In the genomic region with DNA sequence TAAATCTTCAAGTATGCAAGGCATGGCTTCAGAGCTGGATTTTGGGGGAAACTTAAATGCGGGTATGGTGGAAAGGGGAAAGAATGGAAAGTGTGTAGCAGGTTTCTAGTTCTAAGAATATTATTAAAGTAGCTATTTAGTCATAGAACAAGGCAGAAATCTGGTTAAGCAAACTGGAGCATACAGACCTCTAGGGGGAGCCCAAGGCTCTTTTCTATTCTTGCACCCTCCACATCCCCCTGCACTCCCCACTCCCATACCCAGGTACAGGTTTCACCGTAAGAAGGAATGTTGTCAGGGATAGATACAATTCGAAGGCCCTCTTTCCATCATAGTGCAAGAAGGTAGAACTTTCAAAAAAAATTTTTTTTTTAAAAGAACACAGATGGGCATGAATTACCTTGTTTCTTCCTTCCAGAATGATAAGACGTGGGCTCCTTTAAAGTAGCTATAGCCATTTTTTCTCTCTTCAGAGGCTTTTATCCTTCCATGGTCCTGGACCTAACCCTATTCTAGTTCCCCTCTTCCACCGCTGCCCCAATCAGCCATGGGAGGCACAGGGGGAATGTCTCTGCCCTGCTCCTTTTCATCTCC, we compare ENCODE assay signal across 8 cellular contexts. TPM values are rescaled to one million over a fixed set of nuclear protein-coding genes. Genes with fewer than 3 reads are reported as not detected.
DNase-seq lines count a peak whose midpoint lies in the region; ATAC-seq and TF ChIP-seq lines count a peak whose summit lies in the region.

No MANE protein-coding gene starts in this region.

- H3K4me1 Mint-ChIP-seq in activated CD4-positive, alpha-beta T cell treated with anti-CD3 and anti-CD28 coated beads, Interleukin-2, amount 10 ng/mL, durations not matched to agents 24 days and 14 days: no peaks in the 10 kb centered on the region
- H3K4me1 Mint-ChIP-seq in GM23338 (peaks cover 2% of the 10 kb centered on the region; the same call in 1 of the 3 replicates), glutamatergic neuron (ENCODE audit: low read depth, unreplicated experiment) (no peaks in the 10 kb centered on the region)

- in situ Hi-C loops in SK-MEL-5 (cut with HindIII; ENCODE audit: low pct_unique_long_range_greater_than_20kb, low sequenced_read_pairs) (no loop called here), transverse colon (cut with MboI; ENCODE audit: low pct_ligation_motif_present in 1 of 4, low pct_unique_long_range_greater_than_20kb in 1 of 4, low sequenced_read_pairs in 3 of 4) (no loop called here)

- H2AFZ ChIP-seq in GM23338 (no peak overlapping the region), Loucy (ENCODE audit: low read length) (no peak overlapping the region)

- H3K4me3 ChIP-seq in GM23338 (no peak overlapping the region), Loucy (ENCODE audit: low read length, poor library complexity, severe bottlenecking) (no peak overlapping the region), transverse colon (no peak overlapping the region)

- peak; percentile 99 for ATAC-seq in GM23338

- H3K4me2 ChIP-seq in GM23338 (no peak overlapping the region), Loucy (ENCODE audit: low read depth, low read length, poor library complexity, severe bottlenecking) (no peak overlapping the region)

- H3K36me3 ChIP-seq in GM23338 (ENCODE audit: insufficient read depth): no peaks in the 10 kb centered on the region
- no peaks in the 10 kb centered on the region for H3K36me3 ChIP-seq in Loucy (ENCODE audit: insufficient read depth, low read length)
- no peaks in the 10 kb centered on the region for H3K36me3 ChIP-seq in transverse colon

- H3K9me2 ChIP-seq in GM23338 (ENCODE audit: insufficient read depth) (no peaks in the 10 kb centered on the region), Loucy (replicated peaks; ENCODE audit: low read depth, low read length) (no peaks in the 10 kb centered on the region)

- intact Hi-C loops in activated CD4-positive, alpha-beta T cell treated with anti-CD3 and anti-CD28 coated beads, Interleukin-2, amount 10 ng/mL, durations not matched to agents 24 days and 14 days (cut with micrococcal nuclease): loop anchor here (10.0 kb wide), 1 partner anchor 255 kb away; no protein-coding TSS in a partner anchor
- intact Hi-C loops in transverse colon (cut with DNase I; ENCODE audit: low total_unique reads): no loop called here

- H3K27me3 ChIP-seq in GM23338 (ENCODE audit: insufficient read depth) (no peaks in the 10 kb centered on the region), Loucy (ENCODE audit: insufficient read depth, low read length, poor library complexity, severe bottlenecking) (no peaks in the 10 kb centered on the region), transverse colon (peaks cover 2% of the 10 kb centered on the region)

- H3K9me3 ChIP-seq in Loucy (ENCODE audit: insufficient read depth, low read depth, low read length) (no peaks in the 10 kb centered on the region), transverse colon (no peaks in the 10 kb centered on the region)

- TF ChIP-seq EP300 in transverse colon (IDR thresholded peaks at IDR 0.05; ENCODE audit: low read depth): no peak

- H3K36me3 Mint-ChIP-seq in activated CD4-positive, alpha-beta T cell treated with anti-CD3 and anti-CD28 coated beads, Interleukin-2, amount 10 ng/mL, durations not matched to agents 24 days and 14 days (ENCODE audit: low read depth): no peaks in the 10 kb centered on the region
- no peaks in the 10 kb centered on the region for H3K36me3 Mint-ChIP-seq in GM23338 (ENCODE audit: low read depth)
- H3K36me3 Mint-ChIP-seq in glutamatergic neuron (ENCODE audit: unreplicated experiment): no peaks in the 10 kb centered on the region

- H3F3A ChIP-seq in GM23338 (replicated peaks; ENCODE audit: low read depth) (no peaks in the 10 kb centered on the region), Loucy (ENCODE audit: low read depth) (no peaks in the 10 kb centered on the region)

- no peak overlapping the region for H3K9ac ChIP-seq in Loucy (ENCODE audit: low read depth, low read length, poor library complexity, severe bottlenecking)

- H3K9me3 Mint-ChIP-seq in activated CD4-positive, alpha-beta T cell treated with anti-CD3 and anti-CD28 coated beads, Interleukin-2, amount 10 ng/mL, durations not matched to agents 24 days and 14 days: no peaks in the 10 kb centered on the region
- H3K9me3 Mint-ChIP-seq in GM23338 (no peaks in the 10 kb centered on the region), glutamatergic neuron (ENCODE audit: unreplicated experiment) (no peaks in the 10 kb centered on the region)

- WGBS in transverse colon (ENCODE audit: low coverage in 1 of 2), 2 donors: 54 to 67% methylated on average over 4 to 5 of the region's 5 CpGs

- peaks cover 12% of the 10 kb centered on the region for H3K27me3 Mint-ChIP-seq in activated CD4-positive, alpha-beta T cell treated with anti-CD3 and anti-CD28 coated beads, Interleukin-2, amount 10 ng/mL, durations not matched to agents 24 days and 14 days
- H3K27me3 Mint-ChIP-seq in GM23338 (ENCODE audit: insufficient read depth, low read depth, poor library complexity) (no peaks in the 10 kb centered on the region), glutamatergic neuron (ENCODE audit: unreplicated experiment) (peaks cover 2% of the 10 kb centered on the region)

- H3K27ac ChIP-seq in GM23338 (ENCODE audit: low read depth): no peak overlapping the region
- no peak overlapping the region for H3K27ac ChIP-seq in transverse colon

- no peaks in the 10 kb centered on the region for H3K79me2 ChIP-seq in GM23338 (replicated peaks; ENCODE audit: insufficient read depth)
- H3K79me2 ChIP-seq in Loucy (ENCODE audit: insufficient read depth, low read length): no peaks in the 10 kb centered on the region

- H3K27ac Mint-ChIP-seq in activated CD4-positive, alpha-beta T cell treated with anti-CD3 and anti-CD28 coated beads, Interleukin-2, amount 10 ng/mL, durations not matched to agents 24 days and 14 days: no peak overlapping the region
- H3K27ac Mint-ChIP-seq in GM23338: no peak overlapping the region
- no peak overlapping the region for H3K27ac Mint-ChIP-seq in glutamatergic neuron (ENCODE audit: unreplicated experiment)

- no peaks in the 10 kb centered on the region for H3K4me1 ChIP-seq in GM23338 (ENCODE audit: insufficient read depth)
- no peaks in the 10 kb centered on the region for H3K4me1 ChIP-seq in Loucy (ENCODE audit: insufficient read depth, low read length, poor library complexity, severe bottlenecking)
- H3K4me1 ChIP-seq in transverse colon: no peaks in the 10 kb centered on the region

- TF ChIP-seq POLR2A in transverse colon (IDR thresholded peaks at IDR 0.05): no peak

- DNase-seq in activated CD4-positive, alpha-beta T cell treated with anti-CD3 and anti-CD28 coated beads for 48 hours: peak; percentile 14
- no peak for DNase-seq in activated CD4-positive, alpha-beta T cell treated with anti-CD3 and anti-CD28 coated beads, Interleukin-2, amount 10 ng/mL, durations not matched to agents 24 days and 14 days
- DNase-seq in GM23338 (ENCODE audit: low spot score): peak; percentile 85
- DNase-seq in SK-MEL-5 (ENCODE audit: low read depth, low spot score): peak; percentile 78
- peak; percentile 16 for DNase-seq in glutamatergic neuron
- DNase-seq in transverse colon: no peak
- DNase-seq in activated CD8-positive, alpha-beta memory T cell treated with anti-CD3 and anti-CD28 coated beads, Interleukin-2, amount 50 U/mL, for 4 hours: no peak

- peak; percentile 73 to 77 for TF ChIP-seq CTCF in GM23338 (conservative IDR thresholded peaks at IDR 0.05; ENCODE audit: low read depth in 2 of 2)
- TF ChIP-seq CTCF in Loucy (conservative IDR thresholded peaks at IDR 0.05; ENCODE audit: low read length): peak; percentile 77
- peak; percentile 73 for TF ChIP-seq CTCF in glutamatergic neuron (IDR thresholded peaks at IDR 0.05; ENCODE audit: partially characterized antibody, unreplicated experiment)
- peak; percentile 17 to 54 (median 40) for TF ChIP-seq CTCF in transverse colon (IDR thresholded peaks at IDR 0.05)

- H4K20me1 ChIP-seq in GM23338 (replicated peaks; ENCODE audit: insufficient read depth) (no peaks in the 10 kb centered on the region), Loucy (ENCODE audit: insufficient read depth, low read length, poor library complexity, severe bottlenecking) (no peaks in the 10 kb centered on the region)

- no peak overlapping the region for H3K4me3 Mint-ChIP-seq in activated CD4-positive, alpha-beta T cell treated with anti-CD3 and anti-CD28 coated beads, Interleukin-2, amount 10 ng/mL, durations not matched to agents 24 days and 14 days
- no peak overlapping the region for H3K4me3 Mint-ChIP-seq in GM23338
- H3K4me3 Mint-ChIP-seq in glutamatergic neuron (ENCODE audit: unreplicated experiment): no peak overlapping the region

TF ChIP-seq in GM23338, 12 proteins besides CTCF, POLR2A, EP300 and RAD21 (continues in another document):
- no peak for TF ChIP-seq CREB1 (CRISPR knock-in tag; IDR thresholded peaks at IDR 0.05; ENCODE audit: low read depth)
- no peak for TF ChIP-seq ZNF331 (CRISPR knock-in tag; IDR thresholded peaks at IDR 0.05; ENCODE audit: low read depth)

RNA-seq across cellular contexts. Expression of gene SMIM30, which starts 41.5 kb away (rescaled TPM):
- 35.0 and 37.7 TPM in 2 replicates for total RNA-seq in activated CD4-positive, alpha-beta T cell treated with anti-CD3 and anti-CD28 coated beads, Interleukin-2, amount 10 ng/mL, durations not matched to agents 24 days and 14 days
- total RNA-seq in GM23338 (2014; rRNA removed; shearing (Covaris generic)): 40.6 and 68.4 TPM in 2 replicates
- polyA plus RNA-seq in GM23338 (2016; fragmentation: Nextera tagmentation; extraction: Ambion mirVana): 148 and 150 TPM in 2 replicates
- 234 and 248 TPM in 2 replicates for total RNA-seq in SK-MEL-5 (2014; rRNA removed; shearing (Covaris generic))
- polyA plus RNA-seq in SK-MEL-5 (2015; cell fraction: cytosol; rRNA removed): 102 and 114 TPM in 2 replicates
- 60.3 and 74.5 TPM in 2 replicates for polyA plus RNA-seq in SK-MEL-5 (2015; cell fraction: nucleus; rRNA removed)
- total RNA-seq in glutamatergic neuron (ENCODE audit: unreplicated experiment): 16.0 TPM
- total RNA-seq in transverse colon: 10 to 100 TPM in 3 of 4 donors, 1 to 10 TPM in 1; 4.6 to 36.0 (median 30.1) TPM

Comparison
In these comparisons a context has a peak if more than half of its experiments do, and no peak if none do; other contexts are left out.
1. DNase-seq: peak in activated CD4-positive, alpha-beta T cell treated with anti-CD3 and anti-CD28 coated beads for 48 hours (single experiment), GM23338 (single experiment), SK-MEL-5 (single experiment) and glutamatergic neuron (single experiment); none in activated CD4-positive, alpha-beta T cell treated with anti-CD3 and anti-CD28 coated beads, Interleukin-2, amount 10 ng/mL, durations not matched to agents 24 days and 14 days (single experiment), transverse colon (single experiment) and activated CD8-positive, alpha-beta memory T cell treated with anti-CD3 and anti-CD28 coated beads, Interleukin-2, amount 50 U/mL, for 4 hours (single experiment).
2. Peak in every context shown above with its lines, with median percentiles within 50 percentile points of each other: CTCF ChIP-seq.